10 cellular contexts compared by ENCODE assay signal in the genomic region with DNA sequence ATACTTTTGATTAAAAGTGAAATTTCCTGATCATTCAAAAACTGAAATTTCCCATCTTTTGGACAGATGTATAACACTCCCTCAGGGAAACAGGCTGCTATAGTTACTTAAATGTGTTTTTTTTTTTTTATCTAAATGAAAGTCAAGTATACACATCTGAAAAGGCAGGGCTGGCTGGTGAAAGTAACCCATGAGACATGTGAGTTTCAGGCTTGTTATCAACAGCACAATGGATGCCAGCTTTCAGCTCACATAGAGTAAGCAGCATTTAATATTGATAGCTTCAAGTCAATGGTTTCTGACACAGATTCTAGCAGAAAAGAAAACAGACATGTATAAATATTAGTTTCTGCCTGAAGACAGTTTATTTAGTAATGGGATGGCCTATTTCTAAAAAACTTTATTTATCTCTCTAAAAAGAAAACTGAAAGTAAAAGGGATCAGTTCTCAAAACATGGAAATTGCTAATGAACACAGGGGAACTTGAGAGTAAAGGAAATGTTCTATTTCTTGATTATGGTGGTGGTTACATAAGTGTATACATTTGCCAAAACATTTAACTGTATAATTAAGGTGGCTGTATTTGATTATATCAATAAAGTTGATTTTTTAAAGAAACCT.
DNase-seq lines count a peak whose midpoint lies in the region; ATAC-seq and TF ChIP-seq lines count a peak whose summit lies in the region.
"Had no signal": no experiment of that assay in that cellular context is flagged by ENCODE, and none has a peak within 500 bp of the region (broad histone marks: within the 10 kb centered on the region; RNA-seq: fewer than 3 reads in every experiment).

No MANE protein-coding gene starts in this region.

- H3K27ac ChIP-seq in suprapubic skin = peak overlapping the region; percentile 26
- H3K27ac ChIP-seq: C4-2B had no signal

- TF ChIP-seq POLR2A in suprapubic skin (IDR thresholded peaks at IDR 0.05) = no peak

- H3K4me3 ChIP-seq in suprapubic skin = no peak overlapping the region

- H3K9me3 Mint-ChIP-seq in activated T-cell treated with anti-CD3 and anti-CD28 coated beads, Interleukin-2, amount 50 U/mL, for 4 hours = peaks cover 5% of the 10 kb centered on the region
- H3K9me3 Mint-ChIP-seq in activated T-helper 17 cell treated with anti-CD3 and anti-CD28 coated beads, Interleukin-2, amount 50 U/mL, for 72 hours = no peaks in the 10 kb centered on the region

- H3K36me3 ChIP-seq in suprapubic skin = no peaks in the 10 kb centered on the region

- no peaks in the 10 kb centered on the region for H3K9me3 ChIP-seq in suprapubic skin

- no peak overlapping the region for H3K27ac Mint-ChIP-seq in activated T-helper 17 cell treated with anti-CD3 and anti-CD28 coated beads, Interleukin-2, amount 50 U/mL, for 72 hours

- peaks cover 5% of the 10 kb centered on the region for H3K27me3 Mint-ChIP-seq in activated T-cell treated with anti-CD3 and anti-CD28 coated beads, Interleukin-2, amount 50 U/mL, for 4 hours (ENCODE audit: low read depth)
- peaks cover 8% of the 10 kb centered on the region for H3K27me3 Mint-ChIP-seq in activated T-helper 17 cell treated with anti-CD3 and anti-CD28 coated beads, Interleukin-2, amount 50 U/mL, for 72 hours

- H3K4me3 Mint-ChIP-seq in activated T-cell treated with anti-CD3 and anti-CD28 coated beads, Interleukin-2, amount 50 U/mL, for 4 hours = peak overlapping the region; percentile 11
- H3K4me3 Mint-ChIP-seq in activated T-helper 17 cell treated with anti-CD3 and anti-CD28 coated beads, Interleukin-2, amount 50 U/mL, for 72 hours = peak overlapping the region; percentile 44

- H3K27me3 ChIP-seq in suprapubic skin = no peaks in the 10 kb centered on the region

- no peak for DNase-seq in activated T-cell treated with anti-CD3 and anti-CD28 coated beads, Interleukin-2, amount 50 U/mL, for 4 hours
- no peak for DNase-seq in activated T-cell treated with anti-CD3 and anti-CD28 coated beads, Interleukin-2, amount 50 U/mL, for 1 hour
- DNase-seq in suprapubic skin (ENCODE audit: low spot score in 2 of 2) = no peak
- no peak for DNase-seq in SKM-1 treated with dmso at 0.1 percent for 144 hours (lab: John Stamatoyannopoulos, UW; ENCODE audit: unreplicated experiment)
- no peak for DNase-seq in DMS79 (lab: John Stamatoyannopoulos, UW)
- no peak for DNase-seq in NCI-H2029 (lab: John Stamatoyannopoulos, UW)
- DNase-seq: Kasumi-1 had no signal

- H3K4me1 ChIP-seq in suprapubic skin = peaks cover 18% of the 10 kb centered on the region

- H3K36me3 Mint-ChIP-seq in activated T-cell treated with anti-CD3 and anti-CD28 coated beads, Interleukin-2, amount 50 U/mL, for 4 hours (ENCODE audit: insufficient read depth) = no peaks in the 10 kb centered on the region
- no peaks in the 10 kb centered on the region for H3K36me3 Mint-ChIP-seq in activated T-helper 17 cell treated with anti-CD3 and anti-CD28 coated beads, Interleukin-2, amount 50 U/mL, for 72 hours (ENCODE audit: low read depth)

- no peak for TF ChIP-seq CTCF in suprapubic skin (IDR thresholded peaks at IDR 0.05)

- ATAC-seq in activated T-cell treated with anti-CD3 and anti-CD28 coated beads, Interleukin-2, amount 50 U/mL, for 4 hours = peak; percentile 58 to 71
- ATAC-seq in HG02870 (IDR thresholded peaks at IDR 0.05; ENCODE audit: unreplicated experiment) = peak; percentile 81
- peak; percentile 62 for ATAC-seq in activated T-helper 17 cell treated with anti-CD3 and anti-CD28 coated beads, Interleukin-2, amount 50 U/mL, for 72 hours (replicated peaks)

- no peak for TF ChIP-seq EP300 in suprapubic skin (IDR thresholded peaks at IDR 0.05)

- H3K4me1 Mint-ChIP-seq in activated T-cell treated with anti-CD3 and anti-CD28 coated beads, Interleukin-2, amount 50 U/mL, for 4 hours (ENCODE audit: low read depth) = peaks cover 9% of the 10 kb centered on the region
- H3K4me1 Mint-ChIP-seq in activated T-helper 17 cell treated with anti-CD3 and anti-CD28 coated beads, Interleukin-2, amount 50 U/mL, for 72 hours = no peaks in the 10 kb centered on the region
